ENCODE assay signal across 1 cellular context in genomic region chr7:94999601-95000000, GRCh38.
TF ChIP-seq lines count a peak whose summit lies in the region.

No MANE protein-coding gene starts in this region.

TF ChIP-seq in HEK293, 187 proteins besides CTCF, POLR2A, EP300 and RAD21 (continued from another document):
- TF ChIP-seq ZBTB11 (tag by site-specific recombination; conservative IDR thresholded peaks at IDR 0.05; ENCODE audit: low read depth), result peak; percentile 67
- peak; percentile 68; the same call in 1 of the 2 replicates for TF ChIP-seq ZNF433 (tag by site-specific recombination; IDR thresholded peaks at IDR 0.05; ENCODE audit: low read depth)
- TF ChIP-seq ZBTB8A (tag by site-specific recombination; IDR thresholded peaks at IDR 0.05), result peak; percentile 69
- peak; percentile 35 for TF ChIP-seq ZNF654 (tag by site-specific recombination; IDR thresholded peaks at IDR 0.05; ENCODE audit: low read depth)
- peak; percentile 65; the same call in 1 of the 2 replicates for TF ChIP-seq REST (tag by site-specific recombination; IDR thresholded peaks at IDR 0.05)
- peak; percentile 61; the same call in 1 of the 2 replicates for TF ChIP-seq ZNF266 (tag by site-specific recombination; IDR thresholded peaks at IDR 0.05; ENCODE audit: low read depth)
- 0 out of 2 replicates have a peak, but pooled peaks have one; percentile 23 for TF ChIP-seq ZNF121 (tag by site-specific recombination; IDR thresholded peaks at IDR 0.05)
- peak; percentile 89 for TF ChIP-seq ZNF518A (tag by site-specific recombination; conservative IDR thresholded peaks at IDR 0.05; ENCODE audit: low read depth)
- TF ChIP-seq ZNF138 (tag by site-specific recombination; IDR thresholded peaks at IDR 0.05; ENCODE audit: borderline replicate concordance), result peak; percentile 50; the same call in 1 of the 2 replicates
